In the genomic region with DNA sequence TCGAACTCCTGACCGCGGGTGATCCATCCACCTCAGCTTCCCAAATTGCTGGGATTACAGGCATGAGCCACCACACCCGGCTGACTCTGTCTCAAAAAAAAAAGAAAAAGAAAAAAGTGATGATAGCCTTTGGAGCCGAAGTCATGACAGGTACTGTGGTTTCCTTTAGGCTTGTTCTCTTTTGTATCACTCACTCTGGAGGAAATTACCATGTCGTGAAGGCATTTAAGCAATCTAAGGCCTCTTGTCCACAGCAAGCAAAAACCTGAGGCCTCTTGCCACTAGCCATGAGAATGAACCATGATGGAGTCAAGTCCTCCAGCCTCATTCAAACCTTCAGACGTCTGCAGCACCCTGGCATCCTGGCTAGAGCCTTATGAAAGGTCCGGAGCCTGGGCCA, we compare ENCODE assay signal across 28 cellular contexts.
"Had no signal": no experiment of that assay in that cellular context is flagged by ENCODE, and none has a peak within 500 bp of the region (broad histone marks: within the 10 kb centered on the region; RNA-seq: fewer than 3 reads in every experiment).

No MANE protein-coding gene starts in this region.

- H3K27ac Mint-ChIP-seq: natural killer cell; nephron; neural progenitor cell; progenitor cell of endocrine pancreas; stimulated activated memory B cell treated with anti-CD40 and anti-IgM and Interleukin-4, amounts not matched to agents 10 μg/mL and 1 μg/mL and 100 μg/mL, for 72 hours; stimulated activated naive CD8-positive, alpha-beta T cell treated with anti-CD3 and anti-CD28 coated beads, Interleukin-15, amount 100 ng/mL, for 72 hours; type B pancreatic cell had no signal

- H3K27me3 ChIP-seq: neural progenitor cell, ovary, right lobe of liver, sigmoid colon, suprapubic skin, testis, tibial artery, transverse colon, upper lobe of right lung, uterus had no signal

- H3K36me3 Mint-ChIP-seq: natural killer cell; neural progenitor cell; stimulated activated memory B cell treated with anti-CD40 and anti-IgM and Interleukin-4, amounts not matched to agents 10 μg/mL and 1 μg/mL and 100 μg/mL, for 72 hours; type B pancreatic cell had no signal

- H3K27ac ChIP-seq: neural progenitor cell, ovary, parathyroid adenoma, psoas muscle, right lobe of liver, sigmoid colon, suprapubic skin, testis, tibial artery, transverse colon, upper lobe of right lung, uterus had no signal

- DNase-seq: natural killer cell; occipital lobe; ovary; psoas muscle; right cardiac atrium; right lobe of liver; sigmoid colon; small intestine; stimulated activated CD4-positive, alpha-beta T cell treated with anti-CD3 and anti-CD28 coated beads, Interleukin-15, amount 100 ng/mL, for 24 hours; stimulated activated CD4-positive, alpha-beta T cell treated with anti-CD3 and anti-CD28 coated beads, Interleukin-2, amount 100 ng/mL, for 24 hours; stimulated activated CD4-positive, alpha-beta T cell treated with anti-CD3 and anti-CD28 coated beads, Interleukin-2, amount 100 ng/mL, for 48 hours; stimulated activated CD4-positive, alpha-beta T cell treated with anti-CD3 and anti-CD28 coated beads, Interleukin-4, amount 100 ng/mL, for 24 hours; stimulated activated naive CD4-positive, alpha-beta T cell; stimulated activated naive CD8-positive, alpha-beta T cell treated with anti-CD3 and anti-CD28 coated beads, Interleukin-15, amount 100 ng/mL, for 72 hours; stimulated activated naive CD8-positive, alpha-beta T cell treated with anti-CD3 and anti-CD28 coated beads, Interleukin-15, Interleukin-2, amounts not matched to agents 100 U/mL and 50 U/mL, for 24 hours; substantia nigra; testis; tibial artery; transverse colon; upper lobe of right lung; uterus had no signal

- ATAC-seq: natural killer cell; psoas muscle; right cardiac atrium; right lobe of liver; stimulated activated memory B cell treated with anti-CD40 and anti-IgM and Interleukin-4, amounts not matched to agents 10 μg/mL and 1 μg/mL and 100 μg/mL, for 72 hours; stimulated activated naive CD8-positive, alpha-beta T cell treated with anti-CD3 and anti-CD28 coated beads, Interleukin-15, amount 100 ng/mL, for 72 hours; stimulated activated naive CD8-positive, alpha-beta T cell treated with anti-CD3 and anti-CD28 coated beads, Interleukin-15, Interleukin-2, amounts not matched to agents 100 U/mL and 50 U/mL, for 24 hours; upper lobe of right lung had no signal

- FAIRE-seq: small intestine had no signal

- H3K4me1 Mint-ChIP-seq: natural killer cell; nephron; neural progenitor cell; stimulated activated memory B cell treated with anti-CD40 and anti-IgM and Interleukin-4, amounts not matched to agents 10 μg/mL and 1 μg/mL and 100 μg/mL, for 72 hours; stimulated activated naive CD8-positive, alpha-beta T cell treated with anti-CD3 and anti-CD28 coated beads, Interleukin-15, amount 100 ng/mL, for 72 hours had no signal

- H3K9me3 Mint-ChIP-seq: natural killer cell; nephron; neural progenitor cell; stimulated activated memory B cell treated with anti-CD40 and anti-IgM and Interleukin-4, amounts not matched to agents 10 μg/mL and 1 μg/mL and 100 μg/mL, for 72 hours; stimulated activated naive CD8-positive, alpha-beta T cell treated with anti-CD3 and anti-CD28 coated beads, Interleukin-15, amount 100 ng/mL, for 72 hours; type B pancreatic cell had no signal

- H3K27me3 Mint-ChIP-seq: stimulated activated memory B cell treated with anti-CD40 and anti-IgM and Interleukin-4, amounts not matched to agents 10 μg/mL and 1 μg/mL and 100 μg/mL, for 72 hours; type B pancreatic cell had no signal

- H3K4me1 ChIP-seq: neural progenitor cell, parathyroid adenoma, psoas muscle, right lobe of liver, sigmoid colon, suprapubic skin, testis, tibial artery, transverse colon, upper lobe of right lung, uterus had no signal

- H3K36me3 ChIP-seq: neural progenitor cell, ovary, right lobe of liver, sigmoid colon, suprapubic skin, tibial artery, transverse colon, upper lobe of right lung, uterus had no signal

- H3K4me3 Mint-ChIP-seq: natural killer cell; nephron; neural progenitor cell; stimulated activated memory B cell treated with anti-CD40 and anti-IgM and Interleukin-4, amounts not matched to agents 10 μg/mL and 1 μg/mL and 100 μg/mL, for 72 hours; stimulated activated naive CD8-positive, alpha-beta T cell treated with anti-CD3 and anti-CD28 coated beads, Interleukin-15, amount 100 ng/mL, for 72 hours; type B pancreatic cell had no signal

- H3K4me3 ChIP-seq: neural progenitor cell, ovary, psoas muscle, right lobe of liver, sigmoid colon, suprapubic skin, testis, tibial artery, transverse colon, upper lobe of right lung, uterus had no signal
